Comparison of ENCODE assay signal across 2 cellular contexts in the genomic region with DNA sequence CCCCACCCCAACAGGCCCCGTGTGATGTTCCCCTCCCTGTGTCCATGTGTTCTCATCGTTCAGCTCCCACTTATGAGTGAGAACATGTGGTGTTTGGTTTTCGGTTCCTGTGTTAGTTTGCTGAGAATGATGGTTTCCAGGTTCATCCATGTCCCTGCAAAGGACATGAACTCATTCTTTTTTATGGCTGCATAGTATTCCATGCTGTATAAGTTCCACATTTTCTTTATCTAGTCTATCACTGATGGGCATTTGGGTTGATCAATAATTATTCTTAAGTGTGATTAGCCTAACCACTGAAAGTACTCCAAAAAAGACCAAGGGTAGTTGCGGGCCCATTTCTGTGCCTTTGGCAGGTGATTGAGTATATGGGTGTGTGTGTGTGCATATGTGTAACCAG. TPM values are rescaled to one million over a fixed set of nuclear protein-coding genes. Genes with fewer than 3 reads are reported as not detected.
"Had no signal": no experiment of that assay in that cellular context is flagged by ENCODE, and none has a peak within 500 bp of the region (broad histone marks: within the 10 kb centered on the region; RNA-seq: fewer than 3 reads in every experiment).

No MANE protein-coding gene starts in this region.

RNA-seq across cellular contexts. Expression of a gene that starts 14.3 kb away (rescaled TPM):
- total RNA-seq: activated naive CD8-positive, alpha-beta T cell treated with anti-CD3 and anti-CD28 coated beads, Interleukin-2, amount 10 ng/mL, durations not matched to agents 7 days and 5 days; ascending aorta had no signal
